Comparison of ENCODE assay signal across 8 cellular contexts in the genomic region with DNA sequence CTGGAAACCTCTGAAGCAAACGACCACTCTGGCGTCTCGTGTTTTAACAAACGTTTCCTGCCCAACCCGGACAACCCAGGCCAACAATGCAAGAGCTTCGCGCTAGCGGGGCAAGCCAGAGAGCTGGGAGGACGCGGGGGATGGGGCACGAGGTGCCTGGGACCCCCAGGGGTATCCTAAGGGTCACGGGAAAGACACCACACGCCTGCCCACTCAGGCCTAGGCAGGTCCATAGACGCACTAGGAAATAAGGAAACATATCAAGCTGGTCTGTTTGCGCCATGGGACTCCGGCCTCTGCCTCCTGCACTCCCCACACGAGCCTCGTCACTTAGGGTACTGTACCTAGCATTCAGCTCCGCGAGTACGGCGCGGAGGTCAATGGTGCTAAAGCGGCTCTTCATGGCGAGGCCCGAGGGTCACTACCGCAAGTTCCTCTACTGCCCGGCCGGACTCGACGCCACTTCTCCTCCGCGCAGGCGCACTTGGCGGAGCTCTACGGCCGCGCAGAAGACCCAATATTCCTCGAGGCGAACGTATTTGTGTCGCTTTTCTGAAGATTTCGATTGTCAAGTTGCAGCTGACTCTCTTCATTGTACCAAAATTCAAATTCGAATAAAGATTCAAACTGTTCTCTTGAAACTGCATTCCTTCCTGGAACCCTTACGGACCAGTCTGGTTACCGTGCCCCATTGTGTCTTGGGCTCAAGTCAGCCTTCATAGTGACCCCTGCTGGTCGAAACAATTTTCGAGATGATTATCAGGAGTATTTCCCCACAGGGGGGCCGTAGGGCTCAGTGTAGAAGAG.
DNase-seq lines count a peak whose midpoint lies in the region; ATAC-seq and TF ChIP-seq lines count a peak whose summit lies in the region.

A gene with protein sequence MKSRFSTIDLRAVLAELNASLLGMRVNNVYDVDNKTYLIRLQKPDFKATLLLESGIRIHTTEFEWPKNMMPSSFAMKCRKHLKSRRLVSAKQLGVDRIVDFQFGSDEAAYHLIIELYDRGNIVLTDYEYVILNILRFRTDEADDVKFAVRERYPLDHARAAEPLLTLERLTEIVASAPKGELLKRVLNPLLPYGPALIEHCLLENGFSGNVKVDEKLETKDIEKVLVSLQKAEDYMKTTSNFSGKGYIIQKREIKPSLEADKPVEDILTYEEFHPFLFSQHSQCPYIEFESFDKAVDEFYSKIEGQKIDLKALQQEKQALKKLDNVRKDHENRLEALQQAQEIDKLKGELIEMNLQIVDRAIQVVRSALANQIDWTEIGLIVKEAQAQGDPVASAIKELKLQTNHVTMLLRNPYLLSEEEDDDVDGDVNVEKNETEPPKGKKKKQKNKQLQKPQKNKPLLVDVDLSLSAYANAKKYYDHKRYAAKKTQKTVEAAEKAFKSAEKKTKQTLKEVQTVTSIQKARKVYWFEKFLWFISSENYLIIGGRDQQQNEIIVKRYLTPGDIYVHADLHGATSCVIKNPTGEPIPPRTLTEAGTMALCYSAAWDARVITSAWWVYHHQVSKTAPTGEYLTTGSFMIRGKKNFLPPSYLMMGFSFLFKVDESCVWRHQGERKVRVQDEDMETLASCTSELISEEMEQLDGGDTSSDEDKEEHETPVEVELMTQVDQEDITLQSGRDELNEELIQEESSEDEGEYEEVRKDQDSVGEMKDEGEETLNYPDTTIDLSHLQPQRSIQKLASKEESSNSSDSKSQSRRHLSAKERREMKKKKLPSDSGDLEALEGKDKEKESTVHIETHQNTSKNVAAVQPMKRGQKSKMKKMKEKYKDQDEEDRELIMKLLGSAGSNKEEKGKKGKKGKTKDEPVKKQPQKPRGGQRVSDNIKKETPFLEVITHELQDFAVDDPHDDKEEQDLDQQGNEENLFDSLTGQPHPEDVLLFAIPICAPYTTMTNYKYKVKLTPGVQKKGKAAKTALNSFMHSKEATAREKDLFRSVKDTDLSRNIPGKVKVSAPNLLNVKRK (minus strand): TSS at position 438 of the 807 bp plus-strand sequence. CDS start 35 bp downstream, at position 403.

- H3K4me1 ChIP-seq in HUES6 (ENCODE audit: control insufficient read depth, insufficient read depth, low read length), result peaks cover 4% of the 10 kb centered on the region; the same call in 1 of the 2 replicates
- H3K4me1 ChIP-seq in OCI-LY1 (ENCODE audit: insufficient read depth, low read length, severe bottlenecking), result peaks cover 20% of the 10 kb centered on the region
- H3K4me1 ChIP-seq in mucosa of rectum (ENCODE audit: control insufficient read depth in 2 of 2, insufficient read depth in 2 of 2, low read length in 2 of 2), result peaks cover 4 to 12% of the 10 kb centered on the region in 2 donors

- peak within 1 kb of the TSS; percentile 88 for H2AFZ ChIP-seq in OCI-LY1 (ENCODE audit: low read length)

- peaks cover 26% of the 10 kb centered on the region for H3K36me3 ChIP-seq in HUES6 (ENCODE audit: control insufficient read depth, insufficient read depth, low read length)
- peaks cover 21% of the 10 kb centered on the region for H3K36me3 ChIP-seq in OCI-LY1 (ENCODE audit: insufficient read depth, low read length)
- peaks cover 5 to 14% of the 10 kb centered on the region in 2 donors for H3K36me3 ChIP-seq in mucosa of rectum (ENCODE audit: control insufficient read depth in 2 of 2, insufficient read depth in 2 of 2, low read length in 2 of 2)

- TF ChIP-seq CTCF in OCI-LY1 (IDR thresholded peaks at IDR 0.05; ENCODE audit: low read length), result peak; percentile 99

- H4K20me1 ChIP-seq in OCI-LY1 (ENCODE audit: insufficient read depth, low read length), result no peaks in the 10 kb centered on the region

- H3F3A ChIP-seq in OCI-LY1 (ENCODE audit: insufficient read depth, low read length), result peaks cover 3% of the 10 kb centered on the region; the same call in 1 of the 2 replicates

- peaks cover 18% of the 10 kb centered on the region for H3K79me2 ChIP-seq in OCI-LY1 (ENCODE audit: insufficient read depth, low read length)

- H3K4me2 ChIP-seq in OCI-LY1 (ENCODE audit: low read length), result peak within 1 kb of the TSS; percentile 74

- H3K9ac ChIP-seq in HUES6 (ENCODE audit: low read length), result peak within 1 kb of the TSS; percentile 99
- peak within 1 kb of the TSS; percentile 85 for H3K9ac ChIP-seq in OCI-LY1 (ENCODE audit: low read length)
- H3K9ac ChIP-seq in mucosa of rectum (ENCODE audit: low read depth in 1 of 2, low read length in 2 of 2), result peak within 1 kb of the TSS; percentile 99 to 100

- H3K27ac ChIP-seq in HUES6 (ENCODE audit: low read depth, low read length), result peak within 1 kb of the TSS; percentile 58
- peak within 1 kb of the TSS; percentile 74 for H3K27ac ChIP-seq in OCI-LY1 (ENCODE audit: low read depth, low read length, poor library complexity, severe bottlenecking)
- peak within 1 kb of the TSS; percentile 66 for H3K27ac ChIP-seq in epithelial cell of prostate
- peak within 1 kb of the TSS; percentile 91 to 92 for H3K27ac ChIP-seq in mucosa of rectum (ENCODE audit: low read depth in 2 of 2, low read length in 2 of 2)

- no peaks in the 10 kb centered on the region for H3K9me3 ChIP-seq in HUES6 (ENCODE audit: control insufficient read depth, insufficient read depth, low read depth, low read length)
- no peaks in the 10 kb centered on the region for H3K9me3 ChIP-seq in OCI-LY1 (ENCODE audit: low read length)
- no peaks in the 10 kb centered on the region for H3K9me3 ChIP-seq in mucosa of rectum (ENCODE audit: control insufficient read depth in 2 of 2, low read length in 2 of 2)

- no peaks in the 10 kb centered on the region for H3K9me2 ChIP-seq in OCI-LY1 (ENCODE audit: low read depth, low read length)

- DNase-seq in DMS 273 (lab: John Stamatoyannopoulos, UW; ENCODE audit: unreplicated experiment), result peak; percentile 96
- peak; percentile 76 for DNase-seq in activated T-cell treated with anti-CD3 and anti-CD28 coated beads for 24 hours (ENCODE audit: low read depth)
- DNase-seq in epithelial cell of prostate (ENCODE audit: low read depth, low spot score), result no peak
- peak; percentile 49 to 61 for DNase-seq in stimulated activated CD8-positive, alpha-beta memory T cell treated with anti-CD3 and anti-CD28 coated beads, Interleukin-7, amount 100 ng/mL, for 1 hour (ENCODE audit: low read depth in 2 of 2)

- H3K4me3 ChIP-seq in HUES6 (ENCODE audit: low read depth, low read length), result peak within 1 kb of the TSS; percentile 97
- H3K4me3 ChIP-seq in OCI-LY1 (ENCODE audit: low read depth, low read length, poor library complexity, severe bottlenecking), result peak within 1 kb of the TSS; percentile 87
- H3K4me3 ChIP-seq in mucosa of rectum (ENCODE audit: low read length in 2 of 2), result peak within 1 kb of the TSS; percentile 97 to 100

- no peaks in the 10 kb centered on the region for H3K27me3 ChIP-seq in HUES6 (ENCODE audit: control insufficient read depth, insufficient read depth, low read length)
- H3K27me3 ChIP-seq in OCI-LY1 (ENCODE audit: insufficient read depth, low read length), result no peaks in the 10 kb centered on the region
- H3K27me3 ChIP-seq in mucosa of rectum (ENCODE audit: control insufficient read depth in 2 of 2, insufficient read depth in 2 of 2, low read length in 2 of 2), result no peaks in the 10 kb centered on the region

- peak; percentile 76 for ATAC-seq in GM21423 (IDR thresholded peaks at IDR 0.05; ENCODE audit: unreplicated experiment)
